In the genomic region with DNA sequence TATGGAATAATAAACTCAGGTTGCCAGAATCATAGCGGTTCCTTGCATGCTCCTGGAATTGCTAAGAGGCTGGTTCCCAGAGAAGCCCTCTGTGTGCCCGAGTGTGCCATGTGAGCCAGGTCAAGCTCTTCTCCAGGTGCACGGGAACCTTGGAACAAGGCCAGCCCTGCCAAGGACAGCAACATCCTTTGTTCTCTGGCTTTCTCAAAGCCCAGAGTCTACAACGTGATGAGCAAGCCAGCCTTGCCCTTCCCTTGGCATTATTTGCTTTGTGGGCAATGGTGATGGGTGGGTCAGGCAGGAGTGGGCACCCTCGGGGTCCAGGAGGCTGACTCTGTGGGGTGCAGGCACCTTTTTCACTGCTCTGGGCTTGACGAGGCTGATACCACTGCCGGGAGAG, we compare ENCODE assay signal across 1 cellular context.
A peak's percentile ranks its signal among the peaks of the same experiment; 100 is the strongest.
TF ChIP-seq lines count a peak whose summit lies in the region.

No MANE protein-coding gene starts in this region.

TF ChIP-seq in HepG2, 621 proteins besides CTCF, POLR2A, EP300 and RAD21 (continued from another document):
- TF ChIP-seq HMG20A (CRISPR knock-in tag; IDR thresholded peaks at IDR 0.05; ENCODE audit: borderline replicate concordance), result peak; percentile 36; the same call in 1 of the 2 replicates
- no peak for TF ChIP-seq ZNF180 (CRISPR knock-in tag; IDR thresholded peaks at IDR 0.05; ENCODE audit: borderline replicate concordance, low read depth)
- TF ChIP-seq CC2D1A (CRISPR knock-in tag; IDR thresholded peaks at IDR 0.05), result no peak
- no peak for TF ChIP-seq ZNF652 (CRISPR knock-in tag; IDR thresholded peaks at IDR 0.05; ENCODE audit: borderline replicate concordance, low read depth)
- no peak for TF ChIP-seq ZNF451 (CRISPR knock-in tag; IDR thresholded peaks at IDR 0.05)
- TF ChIP-seq, protein P1, sequence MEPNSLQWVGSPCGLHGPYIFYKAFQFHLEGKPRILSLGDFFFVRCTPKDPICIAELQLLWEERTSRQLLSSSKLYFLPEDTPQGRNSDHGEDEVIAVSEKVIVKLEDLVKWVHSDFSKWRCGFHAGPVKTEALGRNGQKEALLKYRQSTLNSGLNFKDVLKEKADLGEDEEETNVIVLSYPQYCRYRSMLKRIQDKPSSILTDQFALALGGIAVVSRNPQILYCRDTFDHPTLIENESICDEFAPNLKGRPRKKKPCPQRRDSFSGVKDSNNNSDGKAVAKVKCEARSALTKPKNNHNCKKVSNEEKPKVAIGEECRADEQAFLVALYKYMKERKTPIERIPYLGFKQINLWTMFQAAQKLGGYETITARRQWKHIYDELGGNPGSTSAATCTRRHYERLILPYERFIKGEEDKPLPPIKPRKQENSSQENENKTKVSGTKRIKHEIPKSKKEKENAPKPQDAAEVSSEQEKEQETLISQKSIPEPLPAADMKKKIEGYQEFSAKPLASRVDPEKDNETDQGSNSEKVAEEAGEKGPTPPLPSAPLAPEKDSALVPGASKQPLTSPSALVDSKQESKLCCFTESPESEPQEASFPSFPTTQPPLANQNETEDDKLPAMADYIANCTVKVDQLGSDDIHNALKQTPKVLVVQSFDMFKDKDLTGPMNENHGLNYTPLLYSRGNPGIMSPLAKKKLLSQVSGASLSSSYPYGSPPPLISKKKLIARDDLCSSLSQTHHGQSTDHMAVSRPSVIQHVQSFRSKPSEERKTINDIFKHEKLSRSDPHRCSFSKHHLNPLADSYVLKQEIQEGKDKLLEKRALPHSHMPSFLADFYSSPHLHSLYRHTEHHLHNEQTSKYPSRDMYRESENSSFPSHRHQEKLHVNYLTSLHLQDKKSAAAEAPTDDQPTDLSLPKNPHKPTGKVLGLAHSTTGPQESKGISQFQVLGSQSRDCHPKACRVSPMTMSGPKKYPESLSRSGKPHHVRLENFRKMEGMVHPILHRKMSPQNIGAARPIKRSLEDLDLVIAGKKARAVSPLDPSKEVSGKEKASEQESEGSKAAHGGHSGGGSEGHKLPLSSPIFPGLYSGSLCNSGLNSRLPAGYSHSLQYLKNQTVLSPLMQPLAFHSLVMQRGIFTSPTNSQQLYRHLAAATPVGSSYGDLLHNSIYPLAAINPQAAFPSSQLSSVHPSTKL (CRISPR knock-in tag; IDR thresholded peaks at IDR 0.05), result 0 out of 2 replicates have a peak, but pooled peaks have one; percentile 38
- TF ChIP-seq HNRNPL (IDR thresholded peaks at IDR 0.05; ENCODE audit: low read depth, low read length), result peak; percentile 99
- peak; percentile 31; the same call in 1 of the 2 replicates for TF ChIP-seq SOX5 (CRISPR knock-in tag; IDR thresholded peaks at IDR 0.05; ENCODE audit: borderline replicate concordance)
- TF ChIP-seq, protein P2, sequence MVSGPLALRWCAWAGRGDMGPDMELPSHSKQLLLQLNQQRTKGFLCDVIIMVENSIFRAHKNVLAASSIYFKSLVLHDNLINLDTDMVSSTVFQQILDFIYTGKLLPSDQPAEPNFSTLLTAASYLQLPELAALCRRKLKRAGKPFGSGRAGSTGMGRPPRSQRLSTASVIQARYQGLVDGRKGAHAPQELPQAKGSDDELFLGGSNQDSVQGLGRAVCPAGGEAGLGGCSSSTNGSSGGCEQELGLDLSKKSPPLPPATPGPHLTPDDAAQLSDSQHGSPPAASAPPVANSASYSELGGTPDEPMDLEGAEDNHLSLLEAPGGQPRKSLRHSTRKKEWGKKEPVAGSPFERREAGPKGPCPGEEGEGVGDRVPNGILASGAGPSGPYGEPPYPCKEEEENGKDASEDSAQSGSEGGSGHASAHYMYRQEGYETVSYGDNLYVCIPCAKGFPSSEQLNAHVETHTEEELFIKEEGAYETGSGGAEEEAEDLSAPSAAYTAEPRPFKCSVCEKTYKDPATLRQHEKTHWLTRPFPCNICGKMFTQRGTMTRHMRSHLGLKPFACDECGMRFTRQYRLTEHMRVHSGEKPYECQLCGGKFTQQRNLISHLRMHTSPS (CRISPR knock-in tag; IDR thresholded peaks at IDR 0.05; ENCODE audit: low read depth), result peak; percentile 97
- TF ChIP-seq, protein P3, sequence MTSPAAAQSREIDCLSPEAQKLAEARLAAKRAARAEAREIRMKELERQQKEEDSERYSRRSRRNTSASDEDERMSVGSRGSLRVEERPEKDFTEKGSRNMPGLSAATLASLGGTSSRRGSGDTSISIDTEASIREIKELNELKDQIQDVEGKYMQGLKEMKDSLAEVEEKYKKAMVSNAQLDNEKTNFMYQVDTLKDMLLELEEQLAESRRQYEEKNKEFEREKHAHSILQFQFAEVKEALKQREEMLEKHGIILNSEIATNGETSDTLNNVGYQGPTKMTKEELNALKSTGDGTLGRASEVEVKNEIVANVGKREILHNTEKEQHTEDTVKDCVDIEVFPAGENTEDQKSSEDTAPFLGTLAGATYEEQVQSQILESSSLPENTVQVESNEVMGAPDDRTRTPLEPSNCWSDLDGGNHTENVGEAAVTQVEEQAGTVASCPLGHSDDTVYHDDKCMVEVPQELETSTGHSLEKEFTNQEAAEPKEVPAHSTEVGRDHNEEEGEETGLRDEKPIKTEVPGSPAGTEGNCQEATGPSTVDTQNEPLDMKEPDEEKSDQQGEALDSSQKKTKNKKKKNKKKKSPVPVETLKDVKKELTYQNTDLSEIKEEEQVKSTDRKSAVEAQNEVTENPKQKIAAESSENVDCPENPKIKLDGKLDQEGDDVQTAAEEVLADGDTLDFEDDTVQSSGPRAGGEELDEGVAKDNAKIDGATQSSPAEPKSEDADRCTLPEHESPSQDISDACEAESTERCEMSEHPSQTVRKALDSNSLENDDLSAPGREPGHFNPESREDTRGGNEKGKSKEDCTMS (CRISPR knock-in tag; conservative IDR thresholded peaks at IDR 0.05), result no peak
